ENCODE assay signal across 7 cellular contexts in the genomic region with DNA sequence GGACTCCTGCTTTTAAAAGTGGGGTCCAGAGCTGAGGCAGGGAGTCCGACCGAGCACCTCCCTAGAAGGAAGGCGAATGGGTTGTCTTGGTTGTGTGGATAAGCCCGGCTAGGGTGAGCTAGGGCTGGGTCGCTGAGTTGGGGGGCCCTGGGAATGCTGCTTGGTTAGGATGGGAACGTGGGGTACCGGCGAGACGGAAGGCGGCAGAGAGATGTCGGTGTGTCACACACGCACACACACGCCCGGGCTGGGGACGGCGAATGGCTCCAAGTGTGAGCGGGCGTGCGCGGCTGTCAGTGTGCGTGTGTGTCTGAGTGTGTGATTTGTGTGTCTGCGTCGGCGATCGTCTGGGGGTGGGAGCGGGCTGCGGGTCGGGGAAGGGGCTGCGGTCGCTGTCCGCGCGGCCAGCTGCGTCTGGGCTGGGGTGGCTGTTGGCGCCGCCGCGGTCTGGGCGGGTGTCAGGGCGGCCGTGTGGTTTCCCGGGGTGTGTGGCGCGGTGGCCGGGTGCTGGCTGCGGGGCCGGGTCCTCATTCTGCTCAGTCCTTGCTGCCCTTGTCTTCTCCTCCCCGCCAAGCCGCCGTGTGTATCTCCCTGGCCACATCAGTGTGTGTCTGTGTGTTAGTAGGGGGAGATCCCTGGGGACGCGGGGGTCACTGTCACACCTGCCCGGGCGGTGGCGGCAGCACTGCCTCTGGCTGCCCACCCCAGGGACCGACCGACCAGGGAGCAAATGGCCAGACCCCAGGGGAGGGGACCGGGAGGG. TPM values are rescaled to one million over a fixed set of nuclear protein-coding genes. Genes with fewer than 3 reads are reported as not detected.
DNase-seq lines count a peak whose midpoint lies in the region; ATAC-seq, FAIRE-seq and TF ChIP-seq lines count a peak whose summit lies in the region.

No MANE protein-coding gene starts in this region.

- no peak for TF ChIP-seq CTCF in pancreas (IDR thresholded peaks at IDR 0.05)

- peaks cover 83% of the 10 kb centered on the region for H3K27me3 Mint-ChIP-seq in dendritic cell treated with granulocyte-macrophage colony-stimulating factor and Interleukin-4, amounts not matched to agents 40 ng/mL and 50 ng/mL, for 4 days

- no peaks in the 10 kb centered on the region for H3K9me3 ChIP-seq in pancreas

- H3K4me3 Mint-ChIP-seq in dendritic cell treated with granulocyte-macrophage colony-stimulating factor and Interleukin-4, amounts not matched to agents 40 ng/mL and 50 ng/mL, for 4 days, result peak overlapping the region; percentile 65

- DNase-seq in GM12891 (ENCODE audit: insufficient read length, low spot score), result no peak
- peak; percentile 54 for DNase-seq in NCI-H345 (lab: John Stamatoyannopoulos, UW)
- DNase-seq in pancreas, result peak in 2 of 6 donors; percentile 38 to 84
- no peak for DNase-seq in ureter (ENCODE audit: low spot score)
- DNase-seq in KG1 (lab: John Stamatoyannopoulos, UW), result no peak

- H3K27ac ChIP-seq in pancreas, result no peak overlapping the region

- peaks cover 36 to 41% (median 37%) of the 10 kb centered on the region in 3 donors for H3K4me1 ChIP-seq in pancreas

- H3K4me3 ChIP-seq in pancreas, result peak overlapping the region in 2 of 4 donors; percentile 41 to 45

- H3K36me3 ChIP-seq in pancreas, result no peaks in the 10 kb centered on the region

- ATAC-seq in pancreas (peak in 3 of 4 donors; percentile 3 to 4 (median 4)), GM21367 (IDR thresholded peaks at IDR 0.05; ENCODE audit: unreplicated experiment) (no peak)

- H3K27ac Mint-ChIP-seq in dendritic cell treated with granulocyte-macrophage colony-stimulating factor and Interleukin-4, amounts not matched to agents 40 ng/mL and 50 ng/mL, for 4 days, result no peak overlapping the region

- no peak for TF ChIP-seq POLR2A in GM12891 (IDR thresholded peaks at IDR 0.05; ENCODE audit: low read depth, low read length)

- intact Hi-C loops in dendritic cell treated with granulocyte-macrophage colony-stimulating factor and Interleukin-4, amounts not matched to agents 40 ng/mL and 50 ng/mL, for 4 days (cut with micrococcal nuclease), result loop anchor here (10.0 kb wide), 1 partner anchor 115 kb away; a partner anchor contains a TSS
- intact Hi-C loops in pancreas (cut with DNase I), result loop anchor here in 1 of 3 donors (5.0 kb wide), 1 partner anchor 37 kb away; no protein-coding TSS in a partner anchor

- FAIRE-seq in GM12891 (lab: Jason Lieb, UNC) (peak; percentile 40), pancreas (lab: Jason Lieb, UNC) (no peak)

- WGBS in pancreas, 2 donors, result 1% methylated on average over 22 to 58 of the region's 58 CpGs

- H3K9me3 Mint-ChIP-seq in dendritic cell treated with granulocyte-macrophage colony-stimulating factor and Interleukin-4, amounts not matched to agents 40 ng/mL and 50 ng/mL, for 4 days, result no peaks in the 10 kb centered on the region

- peaks cover 0 to 31% (median 6%) of the 10 kb centered on the region in 4 donors for H3K27me3 ChIP-seq in pancreas

- H3K36me3 Mint-ChIP-seq in dendritic cell treated with granulocyte-macrophage colony-stimulating factor and Interleukin-4, amounts not matched to agents 40 ng/mL and 50 ng/mL, for 4 days (ENCODE audit: low read depth), result peaks cover under 1% of the 10 kb centered on the region

- H3K4me1 Mint-ChIP-seq in dendritic cell treated with granulocyte-macrophage colony-stimulating factor and Interleukin-4, amounts not matched to agents 40 ng/mL and 50 ng/mL, for 4 days (ENCODE audit: low read depth), result peaks cover 52% of the 10 kb centered on the region

TF ChIP-seq in GM12891, 5 proteins besides CTCF, POLR2A, EP300 and RAD21:
- no peak for TF ChIP-seq PAX5 (IDR thresholded peaks at IDR 0.05; ENCODE audit: insufficient read depth, low read length, severe bottlenecking)
- TF ChIP-seq POU2F2 (IDR thresholded peaks at IDR 0.05; ENCODE audit: low read depth, low read length), result no peak
- no peak for TF ChIP-seq POLR2AphosphoS5 (IDR thresholded peaks at IDR 0.05; ENCODE audit: low read depth, low read length)
- no peak for TF ChIP-seq SPI1 (IDR thresholded peaks at IDR 0.05; ENCODE audit: low read depth, low read length)
- TF ChIP-seq TAF1 (IDR thresholded peaks at IDR 0.05; ENCODE audit: low read depth, low read length), result no peak

RNA-seq across cellular contexts. Expression of a gene that starts 1.0 kb away (rescaled TPM):
- 1.7 TPM for polyA plus RNA-seq in GM12891 (2012; ENCODE audit: low read depth, missing spikeins)
- 1 to 10 TPM in 2 of 6 donors, under 1 TPM in 4; 0.52 to 1.2 (median 0.70) TPM for total RNA-seq in pancreas
- polyA plus RNA-seq in pancreas, result under 1 TPM; 0.72 to 0.99 TPM
- 1.1 TPM for total RNA-seq in ureter

RNA-seq across cellular contexts. Expression of a gene that starts 16.1 kb away (rescaled TPM):
- polyA plus RNA-seq in GM12891 (2012; ENCODE audit: low read depth, missing spikeins), result 3.2 TPM
- total RNA-seq in pancreas (1 to 10 TPM; 2.1 to 5.6 (median 3.1) TPM), ureter (11.2 TPM)
- polyA plus RNA-seq in pancreas, result 1 to 10 TPM; 6.0 to 6.2 TPM

RNA-seq across cellular contexts. Expression of a gene that starts 28.6 kb away (rescaled TPM):
- polyA plus RNA-seq in GM12891 (2012; ENCODE audit: low read depth, missing spikeins), result 8.9 TPM
- 10 to 100 TPM; 23.7 to 37.6 (median 33.2) TPM for total RNA-seq in pancreas
- polyA plus RNA-seq in pancreas, result 100 to 1,000 TPM; 114 to 125 TPM
- 152 TPM for total RNA-seq in ureter

RNA-seq across cellular contexts. Expression of a gene that starts 46.0 kb away (rescaled TPM):
- polyA plus RNA-seq in GM12891 (2012; ENCODE audit: low read depth, missing spikeins), result not detected
- total RNA-seq in pancreas (under 1 TPM in 1 of 6 donors, not detected in 5; 0.14 TPM), ureter (not detected)
- polyA plus RNA-seq in pancreas, result not detected

RNA-seq across cellular contexts. Expression of a gene that starts 46.1 kb away (rescaled TPM):
- 0.09 TPM for polyA plus RNA-seq in GM12891 (2012; ENCODE audit: low read depth, missing spikeins)
- total RNA-seq in pancreas (under 1 TPM; 0.12 to 0.94 (median 0.22) TPM), ureter (1.2 TPM)
- polyA plus RNA-seq in pancreas, result 1 to 10 TPM; 3.9 to 5.1 TPM
